In the genomic region with DNA sequence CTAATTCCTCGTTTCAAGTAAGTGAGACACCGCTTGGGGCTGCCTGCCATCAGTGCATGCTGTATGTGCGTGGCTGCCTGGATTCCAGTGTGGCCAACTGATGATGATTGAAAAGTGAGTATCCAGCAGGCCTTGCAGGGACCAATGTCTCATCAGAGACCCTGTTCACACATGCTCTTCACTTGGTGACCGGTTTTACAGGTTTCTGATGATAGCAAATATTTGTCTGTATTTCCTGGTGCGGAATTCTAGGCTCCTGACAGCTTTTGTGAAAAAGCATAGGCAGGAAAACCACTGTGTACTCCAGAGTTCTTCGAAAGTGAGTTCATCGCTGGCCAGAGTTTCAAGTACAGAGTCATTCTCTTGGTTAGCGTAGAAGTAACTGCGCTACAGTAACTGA, we compare ENCODE assay signal across 21 cellular contexts. TPM values are rescaled to one million over a fixed set of nuclear protein-coding genes. Genes with fewer than 3 reads are reported as not detected.
DNase-seq lines count a peak whose midpoint lies in the region; ATAC-seq and TF ChIP-seq lines count a peak whose summit lies in the region.
"Had no signal": no experiment of that assay in that cellular context is flagged by ENCODE, and none has a peak within 500 bp of the region (broad histone marks: within the 10 kb centered on the region; RNA-seq: fewer than 3 reads in every experiment).

No MANE protein-coding gene starts in this region.

- BruUV-seq in Caco-2 (replicated peaks; lab: Mats Ljungman, UMichigan) = no TSS peak

- H3K4me1 ChIP-seq in Caco-2 = peaks cover 25% of the 10 kb centered on the region
- H3K4me1 ChIP-seq in RWPE2 (ENCODE audit: insufficient read depth, poor library complexity, severe bottlenecking) = peaks cover 20% of the 10 kb centered on the region
- H3K4me1 ChIP-seq in lower lobe of right lung = peaks cover 2% of the 10 kb centered on the region

- peak overlapping the region; percentile 51 for H3K27ac ChIP-seq in RWPE2 (ENCODE audit: poor library complexity, severe bottlenecking)
- H3K27ac ChIP-seq in lower lobe of right lung = no peak overlapping the region
- H3K27ac ChIP-seq: heart left ventricle had no signal

- H3K27me3 Mint-ChIP-seq in Caco-2 (ENCODE audit: insufficient read depth, unreplicated experiment) = no peaks in the 10 kb centered on the region

- peak overlapping the region; percentile 83 for H3K27ac Mint-ChIP-seq in Caco-2 (ENCODE audit: unreplicated experiment)
- H3K27ac Mint-ChIP-seq: activated T-helper 2 cell treated with anti-CD3 and anti-CD28 coated beads, Interferon-gamma antibody, Interleukin-2, Interleukin-4, amounts not matched to agents 10 μg/mL and 5 μg/mL and 100 μg/mL, durations not matched to agents 14 hours and 24 hours and 36 hours had no signal

- no peak for TF ChIP-seq POLR2A in GM18505 (IDR thresholded peaks at IDR 0.05; ENCODE audit: borderline replicate concordance, extremely low read depth, insufficient read depth, insufficient read length)

- H3K9me3 Mint-ChIP-seq in Caco-2 (ENCODE audit: unreplicated experiment) = no peaks in the 10 kb centered on the region
- H3K9me3 Mint-ChIP-seq: activated T-helper 2 cell treated with anti-CD3 and anti-CD28 coated beads, Interferon-gamma antibody, Interleukin-2, Interleukin-4, amounts not matched to agents 10 μg/mL and 5 μg/mL and 100 μg/mL, durations not matched to agents 14 hours and 24 hours and 36 hours; nephron had no signal

- H3K27me3 ChIP-seq in Caco-2 (replicated peaks; ENCODE audit: control insufficient read depth, insufficient read depth, low read length) = no peaks in the 10 kb centered on the region
- H3K27me3 ChIP-seq in RWPE2 (ENCODE audit: insufficient read depth, poor library complexity, severe bottlenecking) = no peaks in the 10 kb centered on the region
- no peaks in the 10 kb centered on the region for H3K27me3 ChIP-seq in lower lobe of right lung (ENCODE audit: low read depth)
- H3K27me3 ChIP-seq: heart left ventricle had no signal

- intact Hi-C loops in Caco-2 (cut with micrococcal nuclease; ENCODE audit: unreplicated experiment) (loop anchor here (1.0 to 2.0 kb wide), 2 partner anchors 12 to 52 kb away; no protein-coding TSS in a partner anchor), lower lobe of right lung (cut with DNase I) (no loop called here)

- CTCF ChIA-PET in Caco-2 (lab: Charles Lee) = no interaction called here

- peaks cover 38% of the 10 kb centered on the region for H3K4me1 Mint-ChIP-seq in Caco-2 (ENCODE audit: low read depth, unreplicated experiment)

- ATAC-seq in RWPE2 (ENCODE audit: low read depth) = peak; percentile 88
- ATAC-seq in lower lobe of right lung = peak; percentile 19 to 69
- ATAC-seq in GM21381 (IDR thresholded peaks at IDR 0.05; ENCODE audit: unreplicated experiment) = no peak
- ATAC-seq in GM18505 (IDR thresholded peaks at IDR 0.05; ENCODE audit: unreplicated experiment) = no peak
- ATAC-seq: heart left ventricle, Panc1, SK-N-SH treated with all-trans-retinoic acid at 6 μM for 48 hours had no signal

- peak overlapping the region; percentile 59 for H3K4me3 Mint-ChIP-seq in Caco-2 (ENCODE audit: unreplicated experiment)
- H3K4me3 Mint-ChIP-seq: nephron had no signal

- H3K36me3 ChIP-seq in Caco-2 (ENCODE audit: control insufficient read depth, insufficient read depth, low read length) (no peaks in the 10 kb centered on the region), RWPE2 (ENCODE audit: low read depth) (no peaks in the 10 kb centered on the region), lower lobe of right lung (no peaks in the 10 kb centered on the region)
- H3K36me3 ChIP-seq: heart left ventricle had no signal

- DNase-seq in Caco-2 (peak; percentile 71 to 79), HPDE6-E6E7 (ENCODE audit: extremely low spot score) (peak; percentile 92), RWPE2 (ENCODE audit: low spot score) (no peak), lower lobe of right lung (no peak), dermis blood vessel endothelial cell (no peak)
- DNase-seq: activated CD4-positive, CD25-positive, alpha-beta regulatory T cell treated with anti-CD3 and anti-CD28 coated beads, Interleukin-2, amount 50 U/mL, for 72 hours; central memory CD4-positive, alpha-beta T cell; DMS 273 treated with DMSO at 0.1 percent for 48 hours; GOT3; heart left ventricle; NCI-H1694 treated with DMSO at 0.1 percent for 48 hours; NCI-H69; stimulated activated CD8-positive, alpha-beta memory T cell treated with anti-CD3 and anti-CD28 coated beads, Interleukin-4, amount 100 ng/mL, for 48 hours; T-helper 9 cell had no signal

- H3K4me3 ChIP-seq in Caco-2 (ENCODE audit: low read depth, low read length) (no peak overlapping the region), RWPE2 (ENCODE audit: severe bottlenecking) (no peak overlapping the region), lower lobe of right lung (no peak overlapping the region)
- H3K4me3 ChIP-seq: heart left ventricle, smooth muscle cell had no signal

- POLR2A ChIA-PET in Caco-2 (lab: Charles Lee) = interaction anchor here (2.6 kb wide), 1 partner anchor 14 kb away, joined by 7 read pairs; a partner anchor contains a TSS

- no peaks in the 10 kb centered on the region for H3K36me3 Mint-ChIP-seq in Caco-2 (ENCODE audit: insufficient read depth, unreplicated experiment)

- no peak for TF ChIP-seq CTCF in Caco-2 (IDR thresholded peaks at IDR 0.05; ENCODE audit: insufficient read depth in 1 of 2, low read depth in 1 of 2, low read length in 1 of 2, severe bottlenecking in 1 of 2, unreplicated experiment in 1 of 2)
- TF ChIP-seq CTCF in RWPE2 (IDR thresholded peaks at IDR 0.05; ENCODE audit: poor library complexity, severe bottlenecking) = no peak
- no peak for TF ChIP-seq CTCF in lower lobe of right lung (IDR thresholded peaks at IDR 0.05)

- H3K9me3 ChIP-seq in Caco-2 (no peaks in the 10 kb centered on the region), RWPE2 (ENCODE audit: severe bottlenecking) (no peaks in the 10 kb centered on the region), lower lobe of right lung (no peaks in the 10 kb centered on the region)
- H3K9me3 ChIP-seq: heart left ventricle had no signal

RNA-seq across cellular contexts. Expression of a gene that starts 13.8 kb away (rescaled TPM):
- 344 and 365 TPM in 2 replicates for total RNA-seq in Caco-2 (2022)
- total RNA-seq in lower lobe of right lung = 175 TPM
- total RNA-seq in dermis blood vessel endothelial cell = 179 and 304 TPM in 2 replicates

Comparison
In these comparisons a context has a peak if more than half of its experiments do, and no peak if none do; other contexts are left out.
1. DNase-seq: peak in Caco-2 (2 of 2) and HPDE6-E6E7 (single experiment); none in RWPE2 (single experiment), lower lobe of right lung (single experiment) and dermis blood vessel endothelial cell (single experiment).
2. ATAC-seq: peak in RWPE2 (single experiment) and lower lobe of right lung (2 of 2); none in GM21381 (single experiment) and GM18505 (single experiment).